Comparison of ENCODE assay signal across 8 cellular contexts in genomic region chr13:41008349-41008980, GRCh38. TPM values are rescaled to one million over a fixed set of nuclear protein-coding genes. Genes with fewer than 3 reads are reported as not detected.
A peak's percentile ranks its signal among the peaks of the same experiment; 100 is the strongest.
DNase-seq lines count a peak whose midpoint lies in the region; ATAC-seq and TF ChIP-seq lines count a peak whose summit lies in the region.

No MANE protein-coding gene starts in this region.

- peak overlapping the region; percentile 8 for H3K4me3 ChIP-seq in adipocyte (ENCODE audit: low read length)
- H3K4me3 ChIP-seq in neutrophil (ENCODE audit: low read depth in 1 of 2, low read length in 1 of 2) = no peak overlapping the region

- peaks cover 37% of the 10 kb centered on the region for H3K4me1 ChIP-seq in adipocyte (ENCODE audit: control insufficient read depth, insufficient read depth, low read length)
- peaks cover 82 to 96% of the 10 kb centered on the region in 2 experiments for H3K4me1 ChIP-seq in neutrophil (ENCODE audit: control insufficient read depth in 1 of 2, insufficient read depth in 1 of 2, low read depth in 1 of 2, low read length in 1 of 2)

- peak overlapping the region; percentile 86 for H3K27ac ChIP-seq in neutrophil

- no peak for ATAC-seq in HG02885 (IDR thresholded peaks at IDR 0.05; ENCODE audit: poor library complexity, unreplicated experiment)
- ATAC-seq in HG03025 (IDR thresholded peaks at IDR 0.05; ENCODE audit: low FRiP score, unreplicated experiment) = no peak

- no peaks in the 10 kb centered on the region for H3K9me3 ChIP-seq in adipocyte (ENCODE audit: control insufficient read depth, low read length)
- H3K9me3 ChIP-seq in neutrophil = no peaks in the 10 kb centered on the region

- TF ChIP-seq CTCF in neutrophil (IDR thresholded peaks at IDR 0.05) = no peak

- H3K36me3 ChIP-seq in adipocyte (ENCODE audit: control insufficient read depth, insufficient read depth, low read length, severe bottlenecking) = no peaks in the 10 kb centered on the region
- peaks cover 4% of the 10 kb centered on the region for H3K36me3 ChIP-seq in neutrophil

- DNase-seq in GM03348 (ENCODE audit: low spot score) (peak; percentile 39), LHCN-M2 (ENCODE audit: low read depth) (peak; percentile 72), adipocyte (ENCODE audit: low read depth) (peak; percentile 76), NCI-H1694 treated with DMSO at 0.1 percent for 48 hours (lab: John Stamatoyannopoulos, UW) (no peak)
- DNase-seq in activated CD8-positive, alpha-beta memory T cell treated with anti-CD3 and anti-CD28 coated beads for 24 hours = no peak

- H3K9ac ChIP-seq in adipocyte (ENCODE audit: low read length) = no peak overlapping the region

- H3K27me3 ChIP-seq in adipocyte (replicated peaks; ENCODE audit: control insufficient read depth, insufficient read depth, low read length) = no peaks in the 10 kb centered on the region
- H3K27me3 ChIP-seq in neutrophil = no peaks in the 10 kb centered on the region

RNA-seq across cellular contexts. Expression of gene ELF1, which starts 10.7 kb away (rescaled TPM):
- 24.9 and 34.3 TPM in 2 replicates for total RNA-seq in LHCN-M2 (2014; rRNA removed)
- polyA plus RNA-seq in LHCN-M2 (2012) = 12.2 TPM

RNA-seq across cellular contexts. Expression of gene WBP4, which starts 52.8 kb away (rescaled TPM):
- total RNA-seq in LHCN-M2 (2014; rRNA removed) = 9.2 and 11.7 TPM in 2 replicates
- polyA plus RNA-seq in LHCN-M2 (2012) = 9.1 TPM

Comparison
In these comparisons a context has a peak if more than half of its experiments do, and no peak if none do; other contexts are left out.
1. DNase-seq: peak in GM03348 (single experiment), LHCN-M2 (single experiment) and adipocyte (single experiment); none in NCI-H1694 treated with DMSO at 0.1 percent for 48 hours (single experiment) and activated CD8-positive, alpha-beta memory T cell treated with anti-CD3 and anti-CD28 coated beads for 24 hours (single experiment).